13 cellular contexts compared by ENCODE assay signal in genomic region chr20:37915800-37916570, GRCh38. TPM values are rescaled to one million over a fixed set of nuclear protein-coding genes. Genes with fewer than 3 reads are reported as not detected.
DNase-seq lines count a peak whose midpoint lies in the region; ATAC-seq and TF ChIP-seq lines count a peak whose summit lies in the region.
"Had no signal": no experiment of that assay in that cellular context is flagged by ENCODE, and none has a peak within 500 bp of the region (broad histone marks: within the 10 kb centered on the region; RNA-seq: fewer than 3 reads in every experiment).

No MANE protein-coding gene starts in this region.

- H3K36me3 Mint-ChIP-seq in activated CD8-positive, alpha-beta T cell treated with anti-CD3 and anti-CD28 coated beads for 36 hours (ENCODE audit: low read depth): no peaks in the 10 kb centered on the region
- H3K36me3 Mint-ChIP-seq in naive thymus-derived CD8-positive, alpha-beta T cell: no peaks in the 10 kb centered on the region
- H3K36me3 Mint-ChIP-seq: activated naive CD8-positive, alpha-beta T cell treated with anti-CD3 and anti-CD28 coated beads for 36 hours had no signal

- no peaks in the 10 kb centered on the region for H4K20me1 ChIP-seq in HCT116 (ENCODE audit: insufficient read depth)

- H3K27ac ChIP-seq in HCT116 (ENCODE audit: low read depth, low read length): no peak overlapping the region

- peak in 2 of 3 experiments; percentile 11 to 31; a peak in 3 of 6 replicates for TF ChIP-seq CTCF in HCT116 (IDR thresholded peaks at IDR 0.05 in 2 of 3, conservative IDR thresholded peaks at IDR 0.05 in 1 of 3; ENCODE audit: borderline replicate concordance in 1 of 3, insufficient read depth in 1 of 3, low read depth in 2 of 3, low read length in 2 of 3)
- TF ChIP-seq CTCF in omental fat pad (IDR thresholded peaks at IDR 0.05): no peak
- no peak for TF ChIP-seq CTCF in activated CD8-positive, alpha-beta T cell treated with anti-CD3 and anti-CD28 coated beads for 36 hours (IDR thresholded peaks at IDR 0.05)

- no peaks in the 10 kb centered on the region for H3K36me3 ChIP-seq in HCT116 (ENCODE audit: control insufficient read depth in 1 of 2, insufficient read depth in 2 of 2, low read length in 2 of 2)

- H3K4me1 ChIP-seq in HCT116 (ENCODE audit: control insufficient read depth in 1 of 2, insufficient read depth in 2 of 2, low read length in 2 of 2): no peaks in the 10 kb centered on the region

- no peaks in the 10 kb centered on the region for H3K9me3 ChIP-seq in HCT116 (ENCODE audit: control insufficient read depth in 1 of 2, insufficient read depth in 1 of 2, low read depth in 1 of 2, low read length in 2 of 2)

- H3K79me2 ChIP-seq in HCT116 (ENCODE audit: insufficient read depth, low read length): no peaks in the 10 kb centered on the region

- H3K27me3 Mint-ChIP-seq in activated CD8-positive, alpha-beta T cell treated with anti-CD3 and anti-CD28 coated beads for 36 hours: peaks cover 43% of the 10 kb centered on the region
- H3K27me3 Mint-ChIP-seq in naive thymus-derived CD8-positive, alpha-beta T cell: peaks cover 8 to 34% (median 22%) of the 10 kb centered on the region in 5 donors

- no peak for TF ChIP-seq POLR2A in HCT116 (IDR thresholded peaks at IDR 0.05; ENCODE audit: borderline replicate concordance, extremely low read depth, insufficient read depth, insufficient read length)

- CTCF ChIA-PET in HCT116 (lab: Charles Lee): no interaction called here
- CTCF ChIA-PET in activated CD8-positive, alpha-beta T cell treated with anti-CD3 and anti-CD28 coated beads for 36 hours (lab: Charles Lee): interaction anchor here (0.9 kb wide), 1 partner anchor 75 kb away, joined by 3 read pairs; no protein-coding TSS in a partner anchor

- H3K9me2 ChIP-seq in HCT116 (ENCODE audit: insufficient read depth): no peaks in the 10 kb centered on the region

- no TSS peak for BruUV-seq in HCT116 (replicated peaks; lab: Mats Ljungman, UMichigan)

- no peak for TF ChIP-seq RAD21 in HCT116 (IDR thresholded peaks at IDR 0.05; ENCODE audit: low read depth)

- POLR2A ChIA-PET in HCT116 (lab: Charles Lee): no interaction called here
- POLR2A ChIA-PET in activated CD8-positive, alpha-beta T cell treated with anti-CD3 and anti-CD28 coated beads for 36 hours (lab: Charles Lee): no interaction called here
- POLR2A ChIA-PET in naive thymus-derived CD8-positive, alpha-beta T cell (lab: Charles Lee): interaction anchor here (1.0 kb wide), 1 partner anchor 117 kb away, joined by 4 read pairs; the partner anchor contains the start of genes RPRD1B and TTI1

- H3K9me3 Mint-ChIP-seq in activated CD8-positive, alpha-beta T cell treated with anti-CD3 and anti-CD28 coated beads for 36 hours: no peaks in the 10 kb centered on the region
- H3K9me3 Mint-ChIP-seq in naive thymus-derived CD8-positive, alpha-beta T cell: no peaks in the 10 kb centered on the region
- H3K9me3 Mint-ChIP-seq: activated naive CD8-positive, alpha-beta T cell treated with anti-CD3 and anti-CD28 coated beads for 36 hours had no signal

- RAD21 ChIA-PET in HCT116 (lab: Charles Lee; ENCODE audit: low non-redundant PET in 1 of 2, low total read pairs in 2 of 2, uncharacterized antibody in 2 of 2, unreplicated experiment in 2 of 2): no interaction called here

- peaks cover 13% of the 10 kb centered on the region; the same call in 1 of the 2 replicates for H3K27me3 ChIP-seq in HCT116 (ENCODE audit: insufficient read depth, low read length)

- H3K4me3 ChIP-seq in HCT116 (replicated peaks in 1 of 2; ENCODE audit: low read depth in 1 of 2, low read length in 2 of 2): no peak overlapping the region

- no peak overlapping the region for H2AFZ ChIP-seq in HCT116 (ENCODE audit: low read depth, low read length, poor library complexity, severe bottlenecking)

- ATAC-seq in HCT116 (peak; percentile 72), omental fat pad (ENCODE audit: low FRiP score) (peak; percentile 12)
- no peak for ATAC-seq in activated CD8-positive, alpha-beta T cell treated with anti-CD3 and anti-CD28 coated beads for 36 hours
- ATAC-seq in naive thymus-derived CD8-positive, alpha-beta T cell: no peak

- intact Hi-C loops in HCT116 (cut with micrococcal nuclease) (no loop called here), head of caudate nucleus (cut with DNase I) (no loop called here)
- intact Hi-C loops in activated CD8-positive, alpha-beta T cell treated with anti-CD3 and anti-CD28 coated beads for 36 hours (cut with micrococcal nuclease): no loop called here

- no peak overlapping the region for H3K4me2 ChIP-seq in HCT116 (ENCODE audit: low read length)

- H3K9ac ChIP-seq in HCT116 (ENCODE audit: low read length): no peak overlapping the region

- H3K4me3 Mint-ChIP-seq in activated CD8-positive, alpha-beta T cell treated with anti-CD3 and anti-CD28 coated beads for 36 hours: no peak overlapping the region
- peak overlapping the region in 4 of 10 donors; percentile 13 to 34 (median 30) for H3K4me3 Mint-ChIP-seq in naive thymus-derived CD8-positive, alpha-beta T cell
- H3K4me3 Mint-ChIP-seq: activated CD4-positive, alpha-beta T cell treated with anti-CD3 and anti-CD28 coated beads for 36 hours; activated naive CD8-positive, alpha-beta T cell treated with anti-CD3 and anti-CD28 coated beads for 36 hours had no signal

- DNase-seq in HCT116 (ENCODE audit: low read depth, low spot score) (no peak), NCI-H2227 treated with DMSO at 0.1 percent for 48 hours (lab: John Stamatoyannopoulos, UW) (peak; percentile 64), head of caudate nucleus (peak; percentile 32 to 92 (median 75)), omental fat pad (ENCODE audit: low spot score) (no peak), germinal center (ENCODE audit: low spot score) (no peak)
- no peak for DNase-seq in activated CD8-positive, alpha-beta T cell treated with anti-CD3 and anti-CD28 coated beads for 36 hours
- no peak for DNase-seq in activated CD8-positive, alpha-beta memory T cell treated with anti-CD3 and anti-CD28 coated beads, Interleukin-2, amount 50 U/mL, for 4 hours
- DNase-seq in naive thymus-derived CD8-positive, alpha-beta T cell: no peak
- DNase-seq: activated CD4-positive, alpha-beta T cell treated with anti-CD3 and anti-CD28 coated beads for 36 hours; activated naive CD8-positive, alpha-beta T cell treated with anti-CD3 and anti-CD28 coated beads for 36 hours; DMS79; NCI-H1105; SIG-M5 had no signal

- peaks cover 18% of the 10 kb centered on the region for H3K4me1 Mint-ChIP-seq in activated CD8-positive, alpha-beta T cell treated with anti-CD3 and anti-CD28 coated beads for 36 hours (ENCODE audit: low read depth)
- H3K4me1 Mint-ChIP-seq in naive thymus-derived CD8-positive, alpha-beta T cell: peaks cover 10 to 47% (median 17%) of the 10 kb centered on the region in 4 donors

- no peak overlapping the region for H3K27ac Mint-ChIP-seq in activated CD8-positive, alpha-beta T cell treated with anti-CD3 and anti-CD28 coated beads for 36 hours
- H3K27ac Mint-ChIP-seq in naive thymus-derived CD8-positive, alpha-beta T cell: peak overlapping the region in 5 of 10 donors; percentile 31 to 94 (median 57)
- H3K27ac Mint-ChIP-seq: activated CD4-positive, alpha-beta T cell treated with anti-CD3 and anti-CD28 coated beads for 36 hours had no signal

TF ChIP-seq in HCT116, 20 proteins besides CTCF, POLR2A, EP300 and RAD21:
- TF ChIP-seq JUND (IDR thresholded peaks at IDR 0.05) (no peak), EZH2 (IDR thresholded peaks at IDR 0.05) (no peak), SIN3A (IDR thresholded peaks at IDR 0.05; ENCODE audit: low read depth) (no peak), TCF7L2 (IDR thresholded peaks at IDR 0.05; ENCODE audit: borderline replicate concordance, extremely low read depth, insufficient read depth, insufficient read length) (no peak), SRF (IDR thresholded peaks at IDR 0.05; ENCODE audit: low read depth) (no peak), ZNF274 (IDR thresholded peaks at IDR 0.05; ENCODE audit: low read depth, low read length) (no peak), SP1 (IDR thresholded peaks at IDR 0.05; ENCODE audit: low read depth) (no peak), POLR2AphosphoS5 (IDR thresholded peaks at IDR 0.05; ENCODE audit: low read depth, low read length) (no peak)
- TF ChIP-seq, protein P1, sequence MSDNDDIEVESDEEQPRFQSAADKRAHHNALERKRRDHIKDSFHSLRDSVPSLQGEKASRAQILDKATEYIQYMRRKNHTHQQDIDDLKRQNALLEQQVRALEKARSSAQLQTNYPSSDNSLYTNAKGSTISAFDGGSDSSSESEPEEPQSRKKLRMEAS (IDR thresholded peaks at IDR 0.05): no peak
TF ChIP-seq in HCT116: peak in this region for 0.

RNA-seq across cellular contexts. Expression of gene VSTM2L, which starts 13.1 kb away (rescaled TPM):
- 0.69 TPM for total RNA-seq in HCT116 (2021; ENCODE audit: unreplicated experiment)
- polyA plus RNA-seq in HCT116 (2012): 0.02 and 0.09 TPM in 2 replicates
- total RNA-seq in omental fat pad: under 1 TPM; 0.37 to 0.94 (median 0.62) TPM
- total RNA-seq in activated CD8-positive, alpha-beta T cell treated with anti-CD3 and anti-CD28 coated beads for 36 hours: not detected
- not detected for total RNA-seq in naive thymus-derived CD8-positive, alpha-beta T cell
- polyA plus RNA-seq in naive thymus-derived CD8-positive, alpha-beta T cell: not detected
- total RNA-seq: activated CD4-positive, alpha-beta T cell treated with anti-CD3 and anti-CD28 coated beads for 36 hours; activated naive CD8-positive, alpha-beta T cell treated with anti-CD3 and anti-CD28 coated beads for 36 hours had no signal

Comparison
In these comparisons a context has a peak if more than half of its experiments do, and no peak if none do; other contexts are left out.
1. ATAC-seq: peak in HCT116 (single experiment) and omental fat pad (single experiment); none in activated CD8-positive, alpha-beta T cell treated with anti-CD3 and anti-CD28 coated beads for 36 hours (single experiment) and naive thymus-derived CD8-positive, alpha-beta T cell (0 of 2).
2. DNase-seq: peak in NCI-H2227 treated with DMSO at 0.1 percent for 48 hours (single experiment) and head of caudate nucleus (42 of 42); none in HCT116 (single experiment), omental fat pad (single experiment), activated CD8-positive, alpha-beta T cell treated with anti-CD3 and anti-CD28 coated beads for 36 hours (single experiment), germinal center (single experiment), activated CD8-positive, alpha-beta memory T cell treated with anti-CD3 and anti-CD28 coated beads, Interleukin-2, amount 50 U/mL, for 4 hours (single experiment) and naive thymus-derived CD8-positive, alpha-beta T cell (0 of 10).
3. CTCF ChIP-seq: peak in HCT116 (2 of 3); none in omental fat pad (0 of 3) and activated CD8-positive, alpha-beta T cell treated with anti-CD3 and anti-CD28 coated beads for 36 hours (single experiment).